20 cellular contexts compared by ENCODE assay signal in the genomic region with DNA sequence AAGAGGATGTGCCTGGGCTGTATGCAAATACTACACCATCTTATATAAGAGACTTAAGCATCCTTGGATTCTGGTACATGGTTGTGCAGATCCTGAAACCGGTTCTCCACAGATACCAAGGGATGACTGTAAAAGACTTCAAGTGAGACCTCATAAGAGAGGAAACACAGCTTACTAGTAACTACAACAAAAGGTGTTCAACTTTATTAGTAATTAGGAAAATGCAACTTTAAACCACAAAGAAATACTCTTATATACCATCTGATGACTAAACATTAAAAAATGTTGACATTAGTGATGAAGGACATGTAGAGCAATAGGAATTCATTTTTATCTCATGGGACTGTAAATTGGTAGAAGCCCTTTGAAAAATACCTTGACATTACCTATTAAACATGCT.
"Had no signal": no experiment of that assay in that cellular context is flagged by ENCODE, and none has a peak within 500 bp of the region (broad histone marks: within the 10 kb centered on the region; RNA-seq: fewer than 3 reads in every experiment).

No MANE protein-coding gene starts in this region.

- H3K4me3 Mint-ChIP-seq: activated CD4-positive, alpha-beta T cell treated with anti-CD3 and anti-CD28 coated beads, Interleukin-2, amount 10 ng/mL, durations not matched to agents 7 days and 5 days; activated CD8-positive, alpha-beta T cell treated with anti-CD3 and anti-CD28 coated beads for 36 hours; activated T-helper 17 cell treated with anti-CD3 and anti-CD28 coated beads, Interleukin-2, amount 50 U/mL, for 72 hours; nephron had no signal

- H3K4me1 Mint-ChIP-seq: activated CD4-positive, alpha-beta T cell treated with anti-CD3 and anti-CD28 coated beads, Interleukin-2, amount 10 ng/mL, durations not matched to agents 7 days and 5 days; activated T-helper 17 cell treated with anti-CD3 and anti-CD28 coated beads, Interleukin-2, amount 50 U/mL, for 72 hours; nephron had no signal

- H3K9me3 ChIP-seq: neutrophil, pancreas, psoas muscle, upper lobe of left lung had no signal

- H3K4me3 ChIP-seq: ascending aorta, pancreas, psoas muscle, upper lobe of left lung had no signal

- H3K9me3 Mint-ChIP-seq: activated CD8-positive, alpha-beta T cell treated with anti-CD3 and anti-CD28 coated beads for 36 hours had no signal

- H3K27ac Mint-ChIP-seq: activated CD4-positive, alpha-beta T cell treated with anti-CD3 and anti-CD28 coated beads, Interleukin-2, amount 10 ng/mL, durations not matched to agents 7 days and 5 days; activated CD8-positive, alpha-beta T cell treated with anti-CD3 and anti-CD28 coated beads for 36 hours; activated naive CD4-positive, alpha-beta T cell treated with anti-CD3 and anti-CD28 coated beads, Interleukin-2, amount 50 U/mL, for 72 hours; activated T-helper 17 cell treated with anti-CD3 and anti-CD28 coated beads, Interleukin-2, amount 50 U/mL, for 72 hours; nephron had no signal

- H3K27me3 Mint-ChIP-seq: activated CD4-positive, alpha-beta T cell treated with anti-CD3 and anti-CD28 coated beads, Interleukin-2, amount 10 ng/mL, durations not matched to agents 7 days and 5 days; activated T-helper 17 cell treated with anti-CD3 and anti-CD28 coated beads, Interleukin-2, amount 50 U/mL, for 72 hours had no signal

- H3K4me1 ChIP-seq: ascending aorta, psoas muscle had no signal

- ATAC-seq: activated CD4-positive, CD25-positive, alpha-beta regulatory T cell treated with anti-CD3 and anti-CD28 coated beads, Interleukin-2, amount 50 U/mL, for 24 hours; activated CD8-positive, alpha-beta T cell treated with anti-CD3 and anti-CD28 coated beads for 36 hours; activated naive CD4-positive, alpha-beta T cell treated with anti-CD3 and anti-CD28 coated beads, Interleukin-2, amount 50 U/mL, for 72 hours; activated T-helper 17 cell treated with anti-CD3 and anti-CD28 coated beads, Interleukin-2, amount 50 U/mL, for 72 hours; left ventricle myocardium superior; pancreas; psoas muscle; right cardiac atrium had no signal

- H3K36me3 ChIP-seq: ascending aorta, neutrophil, pancreas, upper lobe of left lung had no signal

- H3K27me3 ChIP-seq: ascending aorta, neutrophil, pancreas, upper lobe of left lung had no signal

- H3K27ac ChIP-seq: ascending aorta, neutrophil, pancreas, psoas muscle, upper lobe of left lung, VCaP had no signal

- DNase-seq: activated CD4-positive, alpha-beta T cell treated with anti-CD3 and anti-CD28 coated beads, Interleukin-2, amount 10 ng/mL, durations not matched to agents 7 days and 5 days; activated CD8-positive, alpha-beta T cell treated with anti-CD3 and anti-CD28 coated beads for 36 hours; activated T-cell treated with anti-CD3 and anti-CD28 coated beads, Interleukin-2, amount 50 U/mL, for 1 hour; cerebellar nuclear complex; cortex of kidney; left ventricle myocardium superior; mesenchymal stem cell; pancreas; psoas muscle; right cardiac atrium; stimulated activated CD4-positive, alpha-beta T cell treated with anti-CD3 and anti-CD28 coated beads, Interleukin-4, amount 100 ng/mL, for 24 hours; stimulated activated naive CD4-positive, alpha-beta T cell treated with Interleukin-2 at 50 U/mL for 16 hours; upper lobe of left lung had no signal

- FAIRE-seq: pancreas had no signal
